In the genomic region with DNA sequence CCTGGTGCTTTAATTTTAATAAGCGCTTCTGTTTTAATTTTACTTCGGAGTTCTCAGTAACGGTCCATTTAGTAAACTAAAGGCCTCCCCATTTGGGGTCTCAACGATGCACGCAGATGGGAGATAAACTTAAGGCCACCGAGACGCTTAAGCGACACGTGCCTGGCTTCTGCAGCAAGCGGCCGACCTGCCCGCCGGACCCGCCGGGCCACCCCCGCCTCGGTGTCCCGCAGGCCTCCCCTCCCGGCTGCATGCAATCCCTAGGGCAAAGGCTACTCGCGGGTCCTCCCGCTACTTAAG, we compare ENCODE assay signal across 1 cellular context.
TF ChIP-seq lines count a peak whose summit lies in the region.

No MANE protein-coding gene starts in this region.

TF ChIP-seq in GM23338, 12 proteins besides CTCF, POLR2A, EP300 and RAD21 (continued from another document):
- TF ChIP-seq, protein P1, sequence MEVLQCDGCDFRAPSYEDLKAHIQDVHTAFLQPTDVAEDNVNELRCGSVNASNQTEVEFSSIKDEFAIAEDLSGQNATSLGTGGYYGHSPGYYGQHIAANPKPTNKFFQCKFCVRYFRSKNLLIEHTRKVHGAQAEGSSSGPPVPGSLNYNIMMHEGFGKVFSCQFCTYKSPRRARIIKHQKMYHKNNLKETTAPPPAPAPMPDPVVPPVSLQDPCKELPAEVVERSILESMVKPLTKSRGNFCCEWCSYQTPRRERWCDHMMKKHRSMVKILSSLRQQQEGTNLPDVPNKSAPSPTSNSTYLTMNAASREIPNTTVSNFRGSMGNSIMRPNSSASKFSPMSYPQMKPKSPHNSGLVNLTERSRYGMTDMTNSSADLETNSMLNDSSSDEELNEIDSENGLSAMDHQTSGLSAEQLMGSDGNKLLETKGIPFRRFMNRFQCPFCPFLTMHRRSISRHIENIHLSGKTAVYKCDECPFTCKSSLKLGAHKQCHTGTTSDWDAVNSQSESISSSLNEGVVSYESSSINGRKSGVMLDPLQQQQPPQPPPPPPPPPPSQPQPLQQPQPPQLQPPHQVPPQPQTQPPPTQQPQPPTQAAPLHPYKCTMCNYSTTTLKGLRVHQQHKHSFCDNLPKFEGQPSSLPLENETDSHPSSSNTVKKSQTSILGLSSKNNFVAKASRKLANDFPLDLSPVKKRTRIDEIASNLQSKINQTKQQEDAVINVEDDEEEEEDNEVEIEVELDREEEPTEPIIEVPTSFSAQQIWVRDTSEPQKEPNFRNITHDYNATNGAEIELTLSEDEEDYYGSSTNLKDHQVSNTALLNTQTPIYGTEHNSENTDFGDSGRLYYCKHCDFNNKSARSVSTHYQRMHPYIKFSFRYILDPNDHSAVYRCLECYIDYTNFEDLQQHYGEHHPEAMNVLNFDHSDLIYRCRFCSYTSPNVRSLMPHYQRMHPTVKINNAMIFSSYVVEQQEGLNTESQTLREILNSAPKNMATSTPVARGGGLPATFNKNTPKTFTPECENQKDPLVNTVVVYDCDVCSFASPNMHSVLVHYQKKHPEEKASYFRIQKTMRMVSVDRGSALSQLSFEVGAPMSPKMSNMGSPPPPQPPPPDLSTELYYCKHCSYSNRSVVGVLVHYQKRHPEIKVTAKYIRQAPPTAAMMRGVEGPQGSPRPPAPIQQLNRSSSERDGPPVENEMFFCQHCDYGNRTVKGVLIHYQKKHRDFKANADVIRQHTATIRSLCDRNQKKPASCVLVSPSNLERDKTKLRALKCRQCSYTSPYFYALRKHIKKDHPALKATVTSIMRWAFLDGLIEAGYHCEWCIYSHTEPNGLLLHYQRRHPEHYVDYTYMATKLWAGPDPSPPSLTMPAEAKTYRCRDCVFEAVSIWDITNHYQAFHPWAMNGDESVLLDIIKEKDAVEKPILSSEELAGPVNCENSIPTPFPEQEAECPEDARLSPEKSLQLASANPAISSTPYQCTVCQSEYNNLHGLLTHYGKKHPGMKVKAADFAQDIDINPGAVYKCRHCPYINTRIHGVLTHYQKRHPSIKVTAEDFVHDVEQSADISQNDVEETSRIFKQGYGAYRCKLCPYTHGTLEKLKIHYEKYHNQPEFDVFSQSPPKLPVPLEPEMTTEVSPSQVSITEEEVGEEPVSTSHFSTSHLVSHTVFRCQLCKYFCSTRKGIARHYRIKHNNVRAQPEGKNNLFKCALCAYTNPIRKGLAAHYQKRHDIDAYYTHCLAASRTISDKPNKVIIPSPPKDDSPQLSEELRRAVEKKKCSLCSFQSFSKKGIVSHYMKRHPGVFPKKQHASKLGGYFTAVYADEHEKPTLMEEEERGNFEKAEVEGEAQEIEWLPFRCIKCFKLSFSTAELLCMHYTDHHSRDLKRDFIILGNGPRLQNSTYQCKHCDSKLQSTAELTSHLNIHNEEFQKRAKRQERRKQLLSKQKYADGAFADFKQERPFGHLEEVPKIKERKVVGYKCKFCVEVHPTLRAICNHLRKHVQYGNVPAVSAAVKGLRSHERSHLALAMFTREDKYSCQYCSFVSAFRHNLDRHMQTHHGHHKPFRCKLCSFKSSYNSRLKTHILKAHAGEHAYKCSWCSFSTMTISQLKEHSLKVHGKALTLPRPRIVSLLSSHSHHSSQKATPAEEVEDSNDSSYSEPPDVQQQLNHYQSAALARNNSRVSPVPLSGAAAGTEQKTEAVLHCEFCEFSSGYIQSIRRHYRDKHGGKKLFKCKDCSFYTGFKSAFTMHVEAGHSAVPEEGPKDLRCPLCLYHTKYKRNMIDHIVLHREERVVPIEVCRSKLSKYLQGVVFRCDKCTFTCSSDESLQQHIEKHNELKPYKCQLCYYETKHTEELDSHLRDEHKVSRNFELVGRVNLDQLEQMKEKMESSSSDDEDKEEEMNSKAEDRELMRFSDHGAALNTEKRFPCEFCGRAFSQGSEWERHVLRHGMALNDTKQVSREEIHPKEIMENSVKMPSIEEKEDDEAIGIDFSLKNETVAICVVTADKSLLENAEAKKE (CRISPR knock-in tag; IDR thresholded peaks at IDR 0.05) = no peak
- TF ChIP-seq ZNF331 (CRISPR knock-in tag; IDR thresholded peaks at IDR 0.05; ENCODE audit: low read depth) = no peak
- no peak for TF ChIP-seq STAT1 (IDR thresholded peaks at IDR 0.05; ENCODE audit: unreplicated experiment)
- TF ChIP-seq, protein P2, sequence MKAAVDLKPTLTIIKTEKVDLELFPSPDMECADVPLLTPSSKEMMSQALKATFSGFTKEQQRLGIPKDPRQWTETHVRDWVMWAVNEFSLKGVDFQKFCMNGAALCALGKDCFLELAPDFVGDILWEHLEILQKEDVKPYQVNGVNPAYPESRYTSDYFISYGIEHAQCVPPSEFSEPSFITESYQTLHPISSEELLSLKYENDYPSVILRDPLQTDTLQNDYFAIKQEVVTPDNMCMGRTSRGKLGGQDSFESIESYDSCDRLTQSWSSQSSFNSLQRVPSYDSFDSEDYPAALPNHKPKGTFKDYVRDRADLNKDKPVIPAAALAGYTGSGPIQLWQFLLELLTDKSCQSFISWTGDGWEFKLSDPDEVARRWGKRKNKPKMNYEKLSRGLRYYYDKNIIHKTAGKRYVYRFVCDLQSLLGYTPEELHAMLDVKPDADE (IDR thresholded peaks at IDR 0.05) = no peak
